In genomic region chr2:77797088-77797487, GRCh38 we compare ENCODE assay signal across 23 cellular contexts.
"Had no signal": no experiment of that assay in that cellular context is flagged by ENCODE, and none has a peak within 500 bp of the region (broad histone marks: within the 10 kb centered on the region; RNA-seq: fewer than 3 reads in every experiment).

No MANE protein-coding gene starts in this region.

- H3K27ac ChIP-seq: left ventricle myocardium inferior, ovary, skin epidermis, stomach, testis, thyroid gland, transverse colon, upper lobe of left lung, vagina had no signal

- DNase-seq: hippocampal formation; islet precursor cell; left ventricle myocardium inferior; mesendoderm; naive B cell; natural killer cell; nephron progenitor cell; ovary; right cardiac atrium; stimulated activated CD4-positive, alpha-beta T cell treated with anti-CD3 and anti-CD28 coated beads, Interleukin-12 subunit alpha, Interleukin-12 subunit beta, amount 100 ng/mL, for 4 hours; stimulated activated CD4-positive, alpha-beta T cell treated with anti-CD3 and anti-CD28 coated beads, Interleukin-15, amount 100 ng/mL, for 24 hours; stimulated activated CD4-positive, alpha-beta T cell treated with anti-CD3 and anti-CD28 coated beads, Interleukin-2, amount 100 ng/mL, for 24 hours; stimulated activated CD4-positive, alpha-beta T cell treated with anti-CD3 and anti-CD28 coated beads, Interleukin-4, amount 100 ng/mL, for 1 hour; stimulated activated naive B cell treated with anti-CD40 and anti-IgM and Interleukin-4, amounts not matched to agents 10 μg/mL and 1 μg/mL and 100 μg/mL, for 72 hours; stimulated activated naive CD8-positive, alpha-beta T cell treated with anti-CD3 and anti-CD28 coated beads, Interleukin-15, Interleukin-2, amounts not matched to agents 100 U/mL and 50 U/mL, for 24 hours; stomach; testis; thyroid gland; transverse colon; upper lobe of left lung had no signal

- H3K4me1 ChIP-seq: left ventricle myocardium inferior, stomach, testis, thyroid gland, transverse colon, upper lobe of left lung, vagina had no signal

- H3K4me3 ChIP-seq: left ventricle myocardium inferior, lung, ovary, skin epidermis, stomach, testis, thyroid gland, transverse colon, upper lobe of left lung, vagina had no signal

- H3K9me3 ChIP-seq: ovary, stomach, testis, thyroid gland, transverse colon, upper lobe of left lung, vagina had no signal

- H3K36me3 ChIP-seq: left ventricle myocardium inferior, ovary, stomach, thyroid gland, transverse colon, upper lobe of left lung, vagina had no signal

- H3K27me3 ChIP-seq: ovary, stomach, testis, thyroid gland, transverse colon, upper lobe of left lung, vagina had no signal
